ENCODE assay signal across 1 cellular context in the genomic region with DNA sequence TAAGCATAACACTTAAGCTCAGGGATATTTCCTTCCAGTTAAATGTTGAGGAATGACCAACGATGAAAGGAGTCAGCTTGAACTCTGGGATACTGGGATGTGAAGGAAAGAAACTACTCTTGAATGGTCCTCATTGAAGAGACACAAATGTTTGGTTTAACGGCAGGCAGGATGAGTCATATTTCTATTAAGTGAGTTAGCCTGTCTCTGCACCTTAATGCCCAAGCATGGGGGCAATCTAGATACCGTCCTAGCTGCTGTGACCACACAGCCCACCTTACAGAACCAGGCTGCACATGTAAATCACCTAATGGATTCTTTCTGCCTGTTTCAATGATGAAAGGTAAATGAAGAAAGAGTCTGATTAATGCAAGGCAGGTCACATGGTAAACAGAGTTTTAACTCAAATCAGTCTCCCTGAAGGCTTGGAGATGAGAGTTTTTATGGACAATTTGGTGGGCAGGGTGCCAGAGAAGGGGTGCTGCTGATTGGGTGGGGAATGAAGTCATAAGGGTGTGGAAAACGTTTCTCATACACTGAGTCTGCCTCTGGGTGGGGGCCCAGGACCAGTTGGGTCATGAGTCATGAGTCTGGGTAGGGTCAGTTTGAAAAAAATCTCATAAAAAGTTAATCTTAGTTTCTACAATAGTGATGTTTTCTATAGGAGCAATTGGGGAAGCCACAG.
TF ChIP-seq lines count a peak whose summit lies in the region.

No MANE protein-coding gene starts in this region.

TF ChIP-seq in HEK293, 187 proteins besides CTCF, POLR2A, EP300 and RAD21 (continued from another document):
- TF ChIP-seq ZNF366 (tag by site-specific recombination; conservative IDR thresholded peaks at IDR 0.05) (0 out of 2 replicates have a peak, but pooled peaks have one; percentile 19), MZF1 (tag by site-specific recombination; IDR thresholded peaks at IDR 0.05; ENCODE audit: borderline replicate concordance) (no peak), ZNF292 (tag by site-specific recombination; IDR thresholded peaks at IDR 0.05; ENCODE audit: borderline replicate concordance, low read depth) (no peak), KLF10 (tag by site-specific recombination; IDR thresholded peaks at IDR 0.05) (no peak), ZNF837 (tag by site-specific recombination; IDR thresholded peaks at IDR 0.05) (no peak)
- TF ChIP-seq, protein P1, sequence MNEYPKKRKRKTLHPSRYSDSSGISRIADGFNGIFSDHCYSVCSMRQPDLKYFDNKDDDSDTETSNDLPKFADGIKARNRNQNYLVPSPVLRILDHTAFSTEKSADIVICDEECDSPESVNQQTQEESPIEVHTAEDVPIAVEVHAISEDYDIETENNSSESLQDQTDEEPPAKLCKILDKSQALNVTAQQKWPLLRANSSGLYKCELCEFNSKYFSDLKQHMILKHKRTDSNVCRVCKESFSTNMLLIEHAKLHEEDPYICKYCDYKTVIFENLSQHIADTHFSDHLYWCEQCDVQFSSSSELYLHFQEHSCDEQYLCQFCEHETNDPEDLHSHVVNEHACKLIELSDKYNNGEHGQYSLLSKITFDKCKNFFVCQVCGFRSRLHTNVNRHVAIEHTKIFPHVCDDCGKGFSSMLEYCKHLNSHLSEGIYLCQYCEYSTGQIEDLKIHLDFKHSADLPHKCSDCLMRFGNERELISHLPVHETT (tag by site-specific recombination; IDR thresholded peaks at IDR 0.05) = no peak
- TF ChIP-seq, protein P2, sequence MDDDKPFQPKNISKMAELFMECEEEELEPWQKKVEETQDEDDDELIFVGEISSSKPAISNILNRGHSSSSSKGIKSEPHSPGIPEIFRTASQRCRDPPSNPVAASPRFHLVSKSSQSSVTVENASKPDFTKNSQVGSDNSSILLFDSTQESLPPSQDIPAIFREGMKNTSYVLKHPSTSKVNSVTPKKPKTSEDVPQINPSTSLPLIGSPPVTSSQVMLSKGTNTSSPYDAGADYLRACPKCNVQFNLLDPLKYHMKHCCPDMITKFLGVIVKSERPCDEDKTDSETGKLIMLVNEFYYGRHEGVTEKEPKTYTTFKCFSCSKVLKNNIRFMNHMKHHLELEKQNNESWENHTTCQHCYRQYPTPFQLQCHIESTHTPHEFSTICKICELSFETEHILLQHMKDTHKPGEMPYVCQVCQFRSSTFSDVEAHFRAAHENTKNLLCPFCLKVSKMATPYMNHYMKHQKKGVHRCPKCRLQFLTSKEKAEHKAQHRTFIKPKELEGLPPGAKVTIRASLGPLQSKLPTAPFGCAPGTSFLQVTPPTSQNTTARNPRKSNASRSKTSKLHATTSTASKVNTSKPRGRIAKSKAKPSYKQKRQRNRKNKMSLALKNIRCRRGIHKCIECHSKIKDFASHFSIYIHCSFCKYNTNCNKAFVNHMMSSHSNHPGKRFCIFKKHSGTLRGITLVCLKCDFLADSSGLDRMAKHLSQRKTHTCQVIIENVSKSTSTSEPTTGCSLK (tag by site-specific recombination; IDR thresholded peaks at IDR 0.05) = no peak
